Comparison of ENCODE assay signal across 1 cellular context in the genomic region with DNA sequence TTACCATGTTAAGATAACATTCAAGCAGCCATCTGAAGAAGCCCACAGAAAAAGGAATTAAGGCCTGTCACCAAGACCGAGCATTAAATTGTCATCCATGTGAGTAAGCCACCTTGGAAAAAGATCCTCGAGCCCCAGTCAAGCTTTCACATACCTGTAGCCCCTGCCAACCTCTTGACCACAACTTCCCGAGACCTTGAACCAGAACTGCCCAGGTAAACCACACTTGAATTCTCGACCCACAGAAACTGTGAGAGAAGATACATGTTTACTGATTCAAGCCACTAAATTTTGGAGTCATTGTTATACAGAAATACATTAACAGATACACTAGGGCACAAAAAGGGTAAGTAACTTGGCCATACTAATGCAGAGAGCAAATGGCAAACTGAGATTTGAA.
A peak's percentile ranks its signal among the peaks of the same experiment; 100 is the strongest.
TF ChIP-seq lines count a peak whose summit lies in the region.

No MANE protein-coding gene starts in this region.

TF ChIP-seq in K562, 482 proteins besides CTCF, POLR2A, EP300 and RAD21:
- TF ChIP-seq NR4A1 (CRISPR knock-in tag; IDR thresholded peaks at IDR 0.05) (no peak), NR4A1 (tag; IDR thresholded peaks at IDR 0.05) (0 out of 2 replicates have a peak, but pooled peaks have one; percentile 45), NFIC (IDR thresholded peaks at IDR 0.05) (peak; percentile 51), SRSF9 (IDR thresholded peaks at IDR 0.05; ENCODE audit: borderline replicate concordance, low read depth, low read length) (no peak), FIP1L1 (IDR thresholded peaks at IDR 0.05; ENCODE audit: low read depth, low read length, poor library complexity, severe bottlenecking) (no peak)
